In the genomic region with DNA sequence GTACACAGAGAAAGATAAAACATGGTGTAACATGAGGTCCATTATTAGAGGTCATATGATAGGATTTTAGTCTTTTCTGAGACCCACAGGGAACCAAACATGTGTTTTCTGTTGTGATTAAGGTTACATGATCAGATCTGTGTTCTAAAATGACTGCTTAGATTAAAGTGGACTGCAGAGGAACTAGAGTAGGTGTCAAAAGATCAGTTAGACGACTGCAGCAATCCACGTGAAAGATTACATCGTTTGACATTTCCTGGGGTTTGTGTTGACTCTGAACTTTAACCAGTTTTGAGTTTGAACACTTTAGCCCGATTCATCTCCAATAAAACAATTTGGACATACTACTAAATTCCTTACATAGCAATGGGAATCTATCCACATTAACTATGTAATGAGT, we compare ENCODE assay signal across 21 cellular contexts. TPM values are rescaled to one million over a fixed set of nuclear protein-coding genes. Genes with fewer than 3 reads are reported as not detected.
"Had no signal": no experiment of that assay in that cellular context is flagged by ENCODE, and none has a peak within 500 bp of the region (broad histone marks: within the 10 kb centered on the region; RNA-seq: fewer than 3 reads in every experiment).

No MANE protein-coding gene starts in this region.

- H3K27ac Mint-ChIP-seq: activated naive CD4-positive, alpha-beta T cell treated with anti-CD3 and anti-CD28 coated beads, Interleukin-2, amount 10 ng/mL, durations not matched to agents 7 days and 5 days; brain; naive thymus-derived CD8-positive, alpha-beta T cell; stimulated activated memory B cell treated with anti-CD40 and anti-IgM and Interleukin-4, amounts not matched to agents 10 μg/mL and 1 μg/mL and 100 μg/mL, for 72 hours; T-helper 17 cell had no signal

- H3K36me3 ChIP-seq: vagina, WERI-Rb-1 had no signal

- H3K27me3 Mint-ChIP-seq: activated naive CD4-positive, alpha-beta T cell treated with anti-CD3 and anti-CD28 coated beads, Interleukin-2, amount 10 ng/mL, durations not matched to agents 7 days and 5 days; brain; central memory CD8-positive, alpha-beta T cell; naive thymus-derived CD8-positive, alpha-beta T cell; stimulated activated memory B cell treated with anti-CD40 and anti-IgM and Interleukin-4, amounts not matched to agents 10 μg/mL and 1 μg/mL and 100 μg/mL, for 72 hours; T-helper 17 cell had no signal

- H3K27me3 ChIP-seq: esophagus muscularis mucosa, tibial nerve, vagina had no signal

- H3K4me1 ChIP-seq: parathyroid adenoma had no signal

- H3K9me3 ChIP-seq: esophagus muscularis mucosa, tibial nerve, vagina had no signal

- DNase-seq: activated CD4-positive, alpha-beta T cell treated with anti-CD3 and anti-CD28 coated beads for 4 hours; activated naive CD4-positive, alpha-beta T cell treated with anti-CD3 and anti-CD28 coated beads, Interleukin-2, amount 10 ng/mL, durations not matched to agents 7 days and 5 days; cortex of kidney; effector CD4-positive, alpha-beta T cell; islet precursor cell; left ventricle myocardium superior; mesenchymal stem cell; naive thymus-derived CD8-positive, alpha-beta T cell; stimulated activated CD4-positive, alpha-beta T cell treated with anti-CD3 and anti-CD28 coated beads, Interleukin-12 subunit alpha, Interleukin-12 subunit beta, amount 100 ng/mL, for 4 hours; stimulated activated CD4-positive, alpha-beta T cell treated with anti-CD3 and anti-CD28 coated beads, Interleukin-2, amount 100 ng/mL, for 24 hours; substantia nigra; T-helper 17 cell; WERI-Rb-1 had no signal

- ATAC-seq: left ventricle myocardium superior; naive thymus-derived CD8-positive, alpha-beta T cell; stimulated activated memory B cell treated with anti-CD40 and anti-IgM and Interleukin-4, amounts not matched to agents 10 μg/mL and 1 μg/mL and 100 μg/mL, for 72 hours; T-helper 17 cell had no signal

- H3K9me3 Mint-ChIP-seq: activated naive CD4-positive, alpha-beta T cell treated with anti-CD3 and anti-CD28 coated beads, Interleukin-2, amount 10 ng/mL, durations not matched to agents 7 days and 5 days; brain; central memory CD8-positive, alpha-beta T cell; naive thymus-derived CD8-positive, alpha-beta T cell; stimulated activated memory B cell treated with anti-CD40 and anti-IgM and Interleukin-4, amounts not matched to agents 10 μg/mL and 1 μg/mL and 100 μg/mL, for 72 hours had no signal

- H3K4me3 Mint-ChIP-seq: activated naive CD4-positive, alpha-beta T cell treated with anti-CD3 and anti-CD28 coated beads, Interleukin-2, amount 10 ng/mL, durations not matched to agents 7 days and 5 days; central memory CD8-positive, alpha-beta T cell; naive thymus-derived CD8-positive, alpha-beta T cell; stimulated activated memory B cell treated with anti-CD40 and anti-IgM and Interleukin-4, amounts not matched to agents 10 μg/mL and 1 μg/mL and 100 μg/mL, for 72 hours; T-helper 17 cell had no signal

- H3K4me3 ChIP-seq: esophagus muscularis mucosa, tibial nerve, vagina had no signal

- H3K27ac ChIP-seq: esophagus muscularis mucosa, parathyroid adenoma, tibial nerve, vagina, WERI-Rb-1 had no signal

RNA-seq across cellular contexts. Expression of gene CSTA, which starts 52.9 kb away (rescaled TPM):
- total RNA-seq: naive thymus-derived CD8-positive, alpha-beta T cell; renal cortical epithelial cell had no signal
